In genomic region chr16:31274831-31275816, GRCh38 we compare ENCODE assay signal across 1 cellular context.
TF ChIP-seq lines count a peak whose summit lies in the region.

No MANE protein-coding gene starts in this region.

TF ChIP-seq in IMR-90, 13 proteins besides CTCF, POLR2A, EP300 and RAD21:
- TF ChIP-seq MAFK (IDR thresholded peaks at IDR 0.05; ENCODE audit: low read depth, low read length) (no peak), MXI1 (IDR thresholded peaks at IDR 0.05; ENCODE audit: borderline replicate concordance, low read depth, low read length) (no peak), ELK1 (IDR thresholded peaks at IDR 0.05; ENCODE audit: borderline replicate concordance, low read depth, low read length) (no peak), BHLHE40 (IDR thresholded peaks at IDR 0.05; ENCODE audit: low read depth, low read length) (no peak), SMC3 (IDR thresholded peaks at IDR 0.05; ENCODE audit: low read depth, low read length) (no peak), NFE2L2 (IDR thresholded peaks at IDR 0.05; ENCODE audit: low read depth, low read length) (no peak), CEBPB (IDR thresholded peaks at IDR 0.05; ENCODE audit: low read depth, low read length) (no peak), RCOR1 (IDR thresholded peaks at IDR 0.05; ENCODE audit: insufficient replicate concordance, low read length) (no peak), FOS (IDR thresholded peaks at IDR 0.05; ENCODE audit: low read depth, low read length) (no peak), CHD1 (IDR thresholded peaks at IDR 0.05; ENCODE audit: low read depth, low read length) (no peak), RFX5 (IDR thresholded peaks at IDR 0.05; ENCODE audit: low read depth, low read length) (no peak), USF2 (IDR thresholded peaks at IDR 0.05; ENCODE audit: low read depth, low read length) (no peak), MAZ (IDR thresholded peaks at IDR 0.05; ENCODE audit: borderline replicate concordance, low read depth, low read length) (no peak)
